Comparison of ENCODE assay signal across 8 cellular contexts in genomic region chr1:182786223-182787001, GRCh38. TPM values are rescaled to one million over a fixed set of nuclear protein-coding genes. Genes with fewer than 3 reads are reported as not detected.
DNase-seq lines count a peak whose midpoint lies in the region; ATAC-seq and TF ChIP-seq lines count a peak whose summit lies in the region.

No MANE protein-coding gene starts in this region.

- peaks cover 4% of the 10 kb centered on the region for H3K27me3 ChIP-seq in fibroblast of lung (ENCODE audit: control insufficient read depth, insufficient read depth, low read length)

- H3K27ac ChIP-seq in fibroblast of lung (ENCODE audit: insufficient read depth, low read length), result no peak overlapping the region

- no peak overlapping the region for H3K9ac ChIP-seq in fibroblast of lung (ENCODE audit: insufficient read depth, low read length)

- H3K4me3 ChIP-seq in fibroblast of lung (replicated peaks in 1 of 4; ENCODE audit: control extremely low read depth in 1 of 4, insufficient read depth in 1 of 4, low read depth in 3 of 4, low read length in 4 of 4), result no peak overlapping the region

- no peaks in the 10 kb centered on the region for H3K36me3 ChIP-seq in fibroblast of lung (ENCODE audit: control insufficient read depth, insufficient read depth, low read length)

- DNase-seq in AG08396 (ENCODE audit: low spot score), result peak; percentile 79
- peak; percentile 59 for DNase-seq in H4 (ENCODE audit: low spot score)
- peak; percentile 95 for DNase-seq in NCI-H526 treated with DMSO at 0.1 percent for 48 hours (lab: John Stamatoyannopoulos, UW)
- DNase-seq in activated CD8-positive, alpha-beta T cell treated with anti-CD3 and anti-CD28 coated beads, Interleukin-2, amount 10 ng/mL, durations not matched to agents 7 days and 5 days, result peak; percentile 48
- peak; percentile 60 to 80 for DNase-seq in fibroblast of lung (ENCODE audit: low read depth in 2 of 2)
- peak in 36 of 56 donors; percentile 3 to 62 (median 26) for DNase-seq in nucleus accumbens (lab: John Stamatoyannopoulos, UW)
- no peak for DNase-seq in HPDE6-E6E7 (ENCODE audit: extremely low spot score)
- DNase-seq in NCI-H2029 (lab: John Stamatoyannopoulos, UW), result no peak

- no peak overlapping the region for H3K27ac Mint-ChIP-seq in activated CD8-positive, alpha-beta T cell treated with anti-CD3 and anti-CD28 coated beads, Interleukin-2, amount 10 ng/mL, durations not matched to agents 7 days and 5 days

- H3K4me1 ChIP-seq in fibroblast of lung (ENCODE audit: control insufficient read depth, extremely low read depth, insufficient read depth, low read length), result no peaks in the 10 kb centered on the region

- peaks cover 21% of the 10 kb centered on the region for H3K4me1 Mint-ChIP-seq in activated CD8-positive, alpha-beta T cell treated with anti-CD3 and anti-CD28 coated beads, Interleukin-2, amount 10 ng/mL, durations not matched to agents 7 days and 5 days (ENCODE audit: low read depth)

- H3K9me3 Mint-ChIP-seq in activated CD8-positive, alpha-beta T cell treated with anti-CD3 and anti-CD28 coated beads, Interleukin-2, amount 10 ng/mL, durations not matched to agents 7 days and 5 days (ENCODE audit: insufficient read depth), result no peaks in the 10 kb centered on the region

- H3K79me2 ChIP-seq in fibroblast of lung (ENCODE audit: control insufficient read depth, insufficient read depth, low read length), result no peaks in the 10 kb centered on the region

- H3K4me3 Mint-ChIP-seq in activated CD8-positive, alpha-beta T cell treated with anti-CD3 and anti-CD28 coated beads, Interleukin-2, amount 10 ng/mL, durations not matched to agents 7 days and 5 days, result no peak overlapping the region

- H3K36me3 Mint-ChIP-seq in activated CD8-positive, alpha-beta T cell treated with anti-CD3 and anti-CD28 coated beads, Interleukin-2, amount 10 ng/mL, durations not matched to agents 7 days and 5 days (ENCODE audit: low read depth), result no peaks in the 10 kb centered on the region

- H4K20me1 ChIP-seq in fibroblast of lung (ENCODE audit: control insufficient read depth, extremely low read depth, insufficient read depth, low read length), result no peaks in the 10 kb centered on the region

- peaks cover 27% of the 10 kb centered on the region for H3K27me3 Mint-ChIP-seq in activated CD8-positive, alpha-beta T cell treated with anti-CD3 and anti-CD28 coated beads, Interleukin-2, amount 10 ng/mL, durations not matched to agents 7 days and 5 days (ENCODE audit: low read depth)

- no peak overlapping the region for H2AFZ ChIP-seq in fibroblast of lung (ENCODE audit: low read length)

- CTCF ChIA-PET in activated CD8-positive, alpha-beta T cell treated with anti-CD3 and anti-CD28 coated beads, Interleukin-2, amount 10 ng/mL, durations not matched to agents 7 days and 5 days (lab: Charles Lee), result interaction anchor here (0.8 to 16.8 kb wide), 6 partner anchors 11 to 358 kb away, joined by 3 to 899 read pairs (median 6); partner anchors contain the start of genes RGS16 and RNASEL

- H3K9me3 ChIP-seq in fibroblast of lung (ENCODE audit: control insufficient read depth, insufficient read depth, low read depth, low read length), result no peaks in the 10 kb centered on the region

- peak; percentile 86 to 88 for TF ChIP-seq CTCF in fibroblast of lung (conservative IDR thresholded peaks at IDR 0.05 in 1 of 2, IDR thresholded peaks at IDR 0.05 in 1 of 2; ENCODE audit: low read depth in 1 of 2, low read length in 2 of 2)

- POLR2A ChIA-PET in activated CD8-positive, alpha-beta T cell treated with anti-CD3 and anti-CD28 coated beads, Interleukin-2, amount 10 ng/mL, durations not matched to agents 7 days and 5 days (lab: Charles Lee), result interaction anchor here (0.8 to 1.5 kb wide), 3 partner anchors 171 to 197 kb away, joined by 3 to 4 read pairs (median 3); partner anchors contain the start of gene RNASEL

- H3K4me2 ChIP-seq in fibroblast of lung (ENCODE audit: extremely low read depth, insufficient read depth, low read length), result no peak overlapping the region

- ATAC-seq in activated CD8-positive, alpha-beta T cell treated with anti-CD3 and anti-CD28 coated beads, Interleukin-2, amount 10 ng/mL, durations not matched to agents 7 days and 5 days, result no peak

RNA-seq across cellular contexts. Expression of gene NPL, which starts 3.2 kb away (rescaled TPM):
- total RNA-seq in H4 (2014; rRNA removed; shearing (Covaris generic)), result 2.5 and 4.0 TPM in 2 replicates
- total RNA-seq in activated CD8-positive, alpha-beta T cell treated with anti-CD3 and anti-CD28 coated beads, Interleukin-2, amount 10 ng/mL, durations not matched to agents 7 days and 5 days, result 1 to 10 TPM; 1.1 to 1.7 TPM
- 2.6 and 3.9 TPM in 2 replicates for total RNA-seq in fibroblast of lung
- polyA plus RNA-seq in fibroblast of lung, result 1.4 and 2.3 TPM in 2 replicates
- polyA plus RNA-seq in fibroblast of lung (2012), result 1.0 and 1.1 TPM in 2 replicates
- polyA minus RNA-seq in fibroblast of lung (ENCODE audit: low replicate concordance), result 1.1 TPM in 1 of 2 replicates, not detected in the other

RNA-seq across cellular contexts. Expression of gene DHX9, which starts 52.7 kb away (rescaled TPM):
- total RNA-seq in H4 (2014; rRNA removed; shearing (Covaris generic)), result 114 and 142 TPM in 2 replicates
- total RNA-seq in activated CD8-positive, alpha-beta T cell treated with anti-CD3 and anti-CD28 coated beads, Interleukin-2, amount 10 ng/mL, durations not matched to agents 7 days and 5 days, result 100 to 1,000 TPM; 218 to 231 TPM
- total RNA-seq in fibroblast of lung, result 120 and 127 TPM in 2 replicates
- 133 and 194 TPM in 2 replicates for polyA plus RNA-seq in fibroblast of lung
- 90.7 and 135 TPM in 2 replicates for polyA plus RNA-seq in fibroblast of lung (2012)
- 52.6 and 120 TPM in 2 replicates for polyA minus RNA-seq in fibroblast of lung (ENCODE audit: low replicate concordance)

Comparison
In these comparisons a context has a peak if more than half of its experiments do, and no peak if none do; other contexts are left out.
1. DNase-seq: peak in AG08396 (single experiment), H4 (single experiment), NCI-H526 treated with DMSO at 0.1 percent for 48 hours (single experiment), activated CD8-positive, alpha-beta T cell treated with anti-CD3 and anti-CD28 coated beads, Interleukin-2, amount 10 ng/mL, durations not matched to agents 7 days and 5 days (single experiment), fibroblast of lung (2 of 2) and nucleus accumbens (36 of 56); none in HPDE6-E6E7 (single experiment) and NCI-H2029 (single experiment).